In genomic region chr11:63532799-63533475, GRCh38 we compare ENCODE assay signal across 17 cellular contexts. TPM values are rescaled to one million over a fixed set of nuclear protein-coding genes. Genes with fewer than 3 reads are reported as not detected.
A peak's percentile ranks its signal among the peaks of the same experiment; 100 is the strongest.
DNase-seq lines count a peak whose midpoint lies in the region; ATAC-seq and TF ChIP-seq lines count a peak whose summit lies in the region.
"Had no signal": no experiment of that assay in that cellular context is flagged by ENCODE, and none has a peak within 500 bp of the region (broad histone marks: within the 10 kb centered on the region; RNA-seq: fewer than 3 reads in every experiment).

No MANE protein-coding gene starts in this region.

- H3K9me3 Mint-ChIP-seq in stimulated activated naive CD8-positive, alpha-beta T cell treated with anti-CD3 and anti-CD28 coated beads, Interleukin-15, amount 100 ng/mL, for 72 hours: no peaks in the 10 kb centered on the region

- intact Hi-C loops in breast epithelium (cut with DNase I; ENCODE audit: low total_unique reads): no loop called here
- intact Hi-C loops in mammary epithelial cell (cut with micrococcal nuclease): loop anchor here (5.0 kb wide), 1 partner anchor 34 kb away; no protein-coding TSS in a partner anchor
- intact Hi-C loops in Right ventricle myocardium inferior (cut with DNase I): no loop called here

- H3K79me2 ChIP-seq in mammary epithelial cell (ENCODE audit: insufficient read depth, low read length) (no peaks in the 10 kb centered on the region), mesendoderm (ENCODE audit: control insufficient read depth, insufficient read depth, low read length) (no peaks in the 10 kb centered on the region)

- H3K56ac ChIP-seq in mesendoderm (ENCODE audit: low read length): peak overlapping the region; percentile 75

- CTCF ChIA-PET in mammary epithelial cell (lab: Charles Lee; ENCODE audit: low non-redundant PET): no interaction called here

- H3K27me3 Mint-ChIP-seq in stimulated activated naive CD8-positive, alpha-beta T cell treated with anti-CD3 and anti-CD28 coated beads, Interleukin-15, amount 100 ng/mL, for 72 hours: no peaks in the 10 kb centered on the region
- H3K27me3 Mint-ChIP-seq: activated naive CD8-positive, alpha-beta T cell had no signal

- BruUV-seq in mammary epithelial cell (replicated peaks; lab: Mats Ljungman, UMichigan): no TSS peak

- no peak for TF ChIP-seq CTCF in breast epithelium (IDR thresholded peaks at IDR 0.05)
- TF ChIP-seq CTCF in mammary epithelial cell (conservative IDR thresholded peaks at IDR 0.05 in 1 of 2, IDR thresholded peaks at IDR 0.05 in 1 of 2; ENCODE audit: extremely low read depth in 1 of 2, insufficient read depth in 1 of 2, low read depth in 1 of 2, low read length in 2 of 2): no peak

- no peak overlapping the region for H2BK120ac ChIP-seq in mesendoderm (ENCODE audit: low read depth, low read length)

- H3K4me3 ChIP-seq in breast epithelium (no peak overlapping the region), mammary epithelial cell (replicated peaks in 1 of 3; ENCODE audit: insufficient read depth in 1 of 3, low read depth in 2 of 3, low read length in 3 of 3) (no peak overlapping the region), mesendoderm (ENCODE audit: low read length) (no peak overlapping the region)
- H3K4me3 ChIP-seq: coronary artery, esophagus squamous epithelium, pancreas, transverse colon had no signal

- H3K4me1 ChIP-seq in breast epithelium (peaks cover 27 to 47% of the 10 kb centered on the region in 2 donors), mammary epithelial cell (ENCODE audit: insufficient read depth, low read length) (peaks cover 18% of the 10 kb centered on the region), mesendoderm (ENCODE audit: control insufficient read depth, low read depth, low read length) (peaks cover 10% of the 10 kb centered on the region)

- no peak for ATAC-seq in stimulated activated naive CD8-positive, alpha-beta T cell treated with anti-CD3 and anti-CD28 coated beads, Interleukin-15, amount 100 ng/mL, for 72 hours
- no peak for ATAC-seq in Right ventricle myocardium inferior
- ATAC-seq: pancreas had no signal

- no peaks in the 10 kb centered on the region for H3K36me3 ChIP-seq in breast epithelium
- no peaks in the 10 kb centered on the region for H3K36me3 ChIP-seq in mammary epithelial cell (ENCODE audit: insufficient read depth, low read length)
- H3K36me3 ChIP-seq in mesendoderm (ENCODE audit: control insufficient read depth, insufficient read depth, low read length): no peaks in the 10 kb centered on the region
- H3K36me3 ChIP-seq: esophagus squamous epithelium, pancreas, transverse colon had no signal

- H2BK15ac ChIP-seq in mesendoderm (replicated peaks; ENCODE audit: low read depth): no peak overlapping the region

- H4K20me1 ChIP-seq in mammary epithelial cell (ENCODE audit: insufficient read depth, low read length): no peaks in the 10 kb centered on the region

- H3K79me1 ChIP-seq in mesendoderm (ENCODE audit: low read length): no peaks in the 10 kb centered on the region

- peaks cover 86% of the 10 kb centered on the region for H3K4me1 Mint-ChIP-seq in stimulated activated naive CD8-positive, alpha-beta T cell treated with anti-CD3 and anti-CD28 coated beads, Interleukin-15, amount 100 ng/mL, for 72 hours

- dilution Hi-C loops in mammary epithelial cell (cut with HindIII; ENCODE audit: low sequenced_read_pairs): no loop called here

- no peak overlapping the region for H3K4me3 Mint-ChIP-seq in stimulated activated naive CD8-positive, alpha-beta T cell treated with anti-CD3 and anti-CD28 coated beads, Interleukin-15, amount 100 ng/mL, for 72 hours

- no peak for TF ChIP-seq POLR2A in breast epithelium (IDR thresholded peaks at IDR 0.05)

- H4K5ac ChIP-seq in mesendoderm (ENCODE audit: low read length): no peak overlapping the region

- in situ Hi-C loops in mammary epithelial cell (cut with MboI; ENCODE audit: low sequenced_read_pairs in 2 of 2): no loop called here

- H3K27ac Mint-ChIP-seq in stimulated activated naive CD8-positive, alpha-beta T cell treated with anti-CD3 and anti-CD28 coated beads, Interleukin-15, amount 100 ng/mL, for 72 hours: no peak overlapping the region

- H3K27me3 ChIP-seq in breast epithelium (no peaks in the 10 kb centered on the region), mammary epithelial cell (ENCODE audit: insufficient read depth, low read length) (no peaks in the 10 kb centered on the region), mesendoderm (ENCODE audit: insufficient read depth, low read length, poor library complexity) (no peaks in the 10 kb centered on the region)
- H3K27me3 ChIP-seq: esophagus squamous epithelium, pancreas, transverse colon had no signal

- peak overlapping the region; percentile 75 for H2BK5ac ChIP-seq in mesendoderm (ENCODE audit: low read length)

- H3K27ac ChIP-seq in breast epithelium: peak overlapping the region; percentile 76 to 95
- no peak overlapping the region for H3K27ac ChIP-seq in mammary epithelial cell (ENCODE audit: insufficient read depth, low read depth, low read length)
- H3K27ac ChIP-seq in angular gyrus (ENCODE audit: low read depth, low read length): peak overlapping the region; percentile 32
- H3K27ac ChIP-seq in mesendoderm (ENCODE audit: low read depth, low read length): no peak overlapping the region
- H3K27ac ChIP-seq: coronary artery, esophagus squamous epithelium, pancreas had no signal

- H3K4ac ChIP-seq in mesendoderm (ENCODE audit: low read depth, low read length): no peak overlapping the region

- H3K4me2 ChIP-seq in mammary epithelial cell (ENCODE audit: insufficient read depth, low read depth, low read length) (no peak overlapping the region), mesendoderm (ENCODE audit: low read length) (no peak overlapping the region)

- H3K9ac ChIP-seq in mammary epithelial cell (ENCODE audit: insufficient read depth, low read length) (no peak overlapping the region), mesendoderm (ENCODE audit: low read length) (no peak overlapping the region)

- H4K8ac ChIP-seq in mesendoderm (ENCODE audit: low read depth, low read length): no peak overlapping the region

- peak overlapping the region; percentile 48 for H2AK5ac ChIP-seq in mesendoderm (ENCODE audit: low read length)

- 70% methylated on average over 3 of the region's 4 CpGs for WGBS in mammary epithelial cell (ENCODE audit: low coverage, missing lambda C conversion rate)
- no CpG with 5 or more reads among the region's 4 CpGs for WGBS in mesendoderm (ENCODE audit: extremely low coverage, insufficient coverage, low lambda C conversion rate)

- DNase-seq in breast epithelium (ENCODE audit: low spot score in 2 of 2) (no peak), mammary epithelial cell (no peak), mesendoderm (peak; percentile 77), NCI-H1436 treated with DMSO at 0.1 percent for 48 hours (lab: John Stamatoyannopoulos, UW) (no peak), SKM-1 treated with dmso at 0.1 percent for 144 hours (lab: John Stamatoyannopoulos, UW; ENCODE audit: unreplicated experiment) (no peak), Right ventricle myocardium inferior (ENCODE audit: missing footprints) (no peak)
- no peak for DNase-seq in stimulated activated naive CD8-positive, alpha-beta T cell treated with anti-CD3 and anti-CD28 coated beads, Interleukin-15, amount 100 ng/mL, for 72 hours
- DNase-seq: esophagus squamous epithelium; NCI-H2029; pancreas; SIG-M5; stimulated activated CD4-positive, alpha-beta T cell treated with anti-CD3 and anti-CD28 coated beads, Interleukin-15, amount 100 ng/mL, for 24 hours; transverse colon had no signal

- no peaks in the 10 kb centered on the region for H3K9me3 ChIP-seq in breast epithelium
- H3K9me3 ChIP-seq in mammary epithelial cell (replicated peaks; ENCODE audit: insufficient read depth, low read length): no peaks in the 10 kb centered on the region
- H3K9me3 ChIP-seq: esophagus squamous epithelium, pancreas, transverse colon had no signal

- no peak overlapping the region for H2AFZ ChIP-seq in mammary epithelial cell (ENCODE audit: low read depth, low read length)

- H3K23ac ChIP-seq in mesendoderm (ENCODE audit: low read length): no peak overlapping the region

- H3K18ac ChIP-seq in mesendoderm (ENCODE audit: low read length): peak overlapping the region; percentile 43

RNA-seq across cellular contexts. Expression of gene PLAAT4, which starts 3.7 kb away (rescaled TPM):
- total RNA-seq in breast epithelium: 10 to 100 TPM; 13.9 to 100.0 (median 95.3) TPM
- total RNA-seq in mammary epithelial cell: 1 to 10 TPM in 1 of 2 donors, under 1 TPM in 1; 0.67 to 1.3 TPM
- 3.5 TPM for polyA plus RNA-seq in mammary epithelial cell
- polyA minus RNA-seq in mammary epithelial cell: not detected
- 0.39 TPM for polyA plus RNA-seq in mesendoderm (2013, experiment 1 of 2)
- polyA plus RNA-seq in mesendoderm (2013, experiment 2 of 2): 0.38 TPM
- total RNA-seq in Right ventricle myocardium inferior: 36.1 TPM

RNA-seq across cellular contexts. Expression of gene LGALS12, which starts 27.1 kb away (rescaled TPM):
- 10 to 100 TPM in 2 of 3 donors, 1 to 10 TPM in 1; 6.6 to 82.6 (median 11.9) TPM for total RNA-seq in breast epithelium
- not detected for total RNA-seq in mammary epithelial cell
- polyA plus RNA-seq in mammary epithelial cell: not detected
- polyA minus RNA-seq in mammary epithelial cell: not detected
- 2.7 TPM for polyA plus RNA-seq in mesendoderm (2013, experiment 1 of 2)
- polyA plus RNA-seq in mesendoderm (2013, experiment 2 of 2): 2.6 TPM
- 2.6 TPM for total RNA-seq in Right ventricle myocardium inferior
- total RNA-seq: esophagus squamous epithelium had no signal
- polyA plus RNA-seq: AG04450 had no signal

RNA-seq across cellular contexts. Expression of gene PLAAT2, which starts 30.2 kb away (rescaled TPM):
- total RNA-seq in breast epithelium: 1 to 10 TPM; 1.1 to 2.6 (median 2.0) TPM
- total RNA-seq in mammary epithelial cell: under 1 TPM in 1 of 2 donors, not detected in 1; 0.87 TPM
- polyA plus RNA-seq in mammary epithelial cell: 1.6 TPM
- polyA minus RNA-seq in mammary epithelial cell: not detected
- polyA plus RNA-seq in mesendoderm (2013, experiment 1 of 2): 0.11 TPM
- polyA plus RNA-seq in mesendoderm (2013, experiment 2 of 2): 0.08 TPM
- 0.92 TPM for total RNA-seq in Right ventricle myocardium inferior
- total RNA-seq: pancreas had no signal
- polyA plus RNA-seq: AG04450 had no signal

RNA-seq across cellular contexts. Expression of gene PLAAT5, which starts 42.0 kb away (rescaled TPM):
- total RNA-seq in breast epithelium: 10 to 100 TPM in 2 of 3 donors, 1 to 10 TPM in 1; 9.8 to 61.9 (median 11.9) TPM
- under 1 TPM in 1 of 2 donors, not detected in 1; under 0.01 TPM for total RNA-seq in mammary epithelial cell
- polyA plus RNA-seq in mammary epithelial cell: not detected
- not detected for polyA minus RNA-seq in mammary epithelial cell
- polyA plus RNA-seq in mesendoderm (2013, experiment 1 of 2): 5.4 TPM
- 5.7 TPM for polyA plus RNA-seq in mesendoderm (2013, experiment 2 of 2)
- 4.8 TPM for total RNA-seq in Right ventricle myocardium inferior
- polyA plus RNA-seq: AG04450 had no signal

Comparison
In these comparisons a context has a peak if more than half of its experiments do, and no peak if none do; other contexts are left out.
1. H3K27ac ChIP-seq: peak in breast epithelium (2 of 2) and angular gyrus (single experiment); none in mammary epithelial cell (single experiment) and mesendoderm (single experiment).
2. RNA of gene PLAAT4, which starts 3.7 kb away (total RNA-seq): 13.9 to 100.0 TPM in breast epithelium and 36.1 TPM in Right ventricle myocardium inferior (single experiment); 0.67 to 1.3 TPM in mammary epithelial cell; every median in the first group is over 4 times any median in the second.